Comparison of ENCODE assay signal across 7 cellular contexts in genomic region chr14:105720852-105721601, GRCh38.
DNase-seq lines count a peak whose midpoint lies in the region; ATAC-seq, FAIRE-seq and TF ChIP-seq lines count a peak whose summit lies in the region.
"Not testable (repeated sequence)": the region's sequence is repeated elsewhere in the genome, so short reads cannot be mapped to it uniquely, and the experiment has no call there.

No MANE protein-coding gene starts in this region.

- not testable (repeated sequence) for H3K79me2 ChIP-seq in OCI-LY1 (ENCODE audit: insufficient read depth, low read length)

- not testable (repeated sequence) for H3K4me2 ChIP-seq in OCI-LY1 (ENCODE audit: low read length)

- not testable (repeated sequence) for H3K9ac ChIP-seq in OCI-LY1 (ENCODE audit: low read length); kidney (ENCODE audit: low read length in 2 of 2)

- not testable (repeated sequence) for H3K9me3 ChIP-seq in OCI-LY1 (ENCODE audit: low read length); gastroesophageal sphincter; kidney (ENCODE audit: control insufficient read depth in 1 of 2, low read length in 2 of 2); sigmoid colon

- not testable (repeated sequence) for H3K9me2 ChIP-seq in OCI-LY1 (ENCODE audit: low read depth, low read length)

- not testable (repeated sequence) for H2AFZ ChIP-seq in OCI-LY1 (ENCODE audit: low read length)

- not testable (repeated sequence) for H4K20me1 ChIP-seq in OCI-LY1 (ENCODE audit: insufficient read depth, low read length)

- not testable (repeated sequence) for H3F3A ChIP-seq in OCI-LY1 (ENCODE audit: insufficient read depth, low read length)

- H3K4me3 ChIP-seq in OCI-LY1 (ENCODE audit: low read depth, low read length, poor library complexity, severe bottlenecking); gastroesophageal sphincter; kidney (ENCODE audit: low read length in 2 of 2); sigmoid colon: not testable (repeated sequence)

- not testable (repeated sequence) for TF ChIP-seq EP300 in gastroesophageal sphincter (IDR thresholded peaks at IDR 0.05); sigmoid colon (IDR thresholded peaks at IDR 0.05)

- not testable (repeated sequence) for H3K27me3 ChIP-seq in OCI-LY1 (ENCODE audit: insufficient read depth, low read length); gastroesophageal sphincter; sigmoid colon

- not testable (repeated sequence) for H3K36me3 ChIP-seq in OCI-LY1 (ENCODE audit: insufficient read depth, low read length); gastroesophageal sphincter; kidney (ENCODE audit: control insufficient read depth in 1 of 2, insufficient read depth in 2 of 2, low read length in 2 of 2); sigmoid colon

- intact Hi-C loops in kidney (cut with DNase I); sigmoid colon (cut with DNase I): not testable (repeated sequence)

- DNase-seq in GM12891 (ENCODE audit: insufficient read length, low spot score) = not testable (repeated sequence)
- DNase-seq in kidney = peak; percentile 31
- peak; percentile 73 for DNase-seq in mesenteric fat pad (ENCODE audit: low spot score)
- peak; percentile 33 for DNase-seq in sigmoid colon
- peak; percentile 24 for DNase-seq in ureter (ENCODE audit: low spot score)

- not testable (repeated sequence) for TF ChIP-seq CTCF in OCI-LY1 (IDR thresholded peaks at IDR 0.05; ENCODE audit: low read length); gastroesophageal sphincter (IDR thresholded peaks at IDR 0.05); kidney (IDR thresholded peaks at IDR 0.05; ENCODE audit: borderline replicate concordance, extremely low read depth, insufficient read depth); sigmoid colon (IDR thresholded peaks at IDR 0.05)

- H3K4me1 ChIP-seq in OCI-LY1 (ENCODE audit: insufficient read depth, low read length, severe bottlenecking); gastroesophageal sphincter; kidney (ENCODE audit: control insufficient read depth in 1 of 2, insufficient read depth in 1 of 2, low read depth in 1 of 2, low read length in 2 of 2); sigmoid colon: not testable (repeated sequence)

- not testable (repeated sequence) for TF ChIP-seq POLR2A in GM12891 (IDR thresholded peaks at IDR 0.05; ENCODE audit: low read depth, low read length); gastroesophageal sphincter (IDR thresholded peaks at IDR 0.05); sigmoid colon (IDR thresholded peaks at IDR 0.05)

- H3K27ac ChIP-seq in OCI-LY1 (ENCODE audit: low read depth, low read length, poor library complexity, severe bottlenecking) = peak overlapping the region; percentile 63
- H3K27ac ChIP-seq in gastroesophageal sphincter; kidney (ENCODE audit: low read depth in 2 of 2, low read length in 2 of 2); sigmoid colon: not testable (repeated sequence)

- peak; percentile 79 for FAIRE-seq in GM12891 (lab: Jason Lieb, UNC)
- not testable (repeated sequence) for FAIRE-seq in kidney (lab: Jason Lieb, UNC)

- no CpG with 5 or more reads among the region's 23 CpGs for WGBS in gastroesophageal sphincter (ENCODE audit: low coverage in 1 of 2), 2 donors
- WGBS in sigmoid colon, 2 donors = 70 to 92% methylated on average over 10 to 16 of the region's 23 CpGs

- peak; percentile 13 for ATAC-seq in gastroesophageal sphincter
